Comparison of ENCODE assay signal across 9 cellular contexts in the genomic region with DNA sequence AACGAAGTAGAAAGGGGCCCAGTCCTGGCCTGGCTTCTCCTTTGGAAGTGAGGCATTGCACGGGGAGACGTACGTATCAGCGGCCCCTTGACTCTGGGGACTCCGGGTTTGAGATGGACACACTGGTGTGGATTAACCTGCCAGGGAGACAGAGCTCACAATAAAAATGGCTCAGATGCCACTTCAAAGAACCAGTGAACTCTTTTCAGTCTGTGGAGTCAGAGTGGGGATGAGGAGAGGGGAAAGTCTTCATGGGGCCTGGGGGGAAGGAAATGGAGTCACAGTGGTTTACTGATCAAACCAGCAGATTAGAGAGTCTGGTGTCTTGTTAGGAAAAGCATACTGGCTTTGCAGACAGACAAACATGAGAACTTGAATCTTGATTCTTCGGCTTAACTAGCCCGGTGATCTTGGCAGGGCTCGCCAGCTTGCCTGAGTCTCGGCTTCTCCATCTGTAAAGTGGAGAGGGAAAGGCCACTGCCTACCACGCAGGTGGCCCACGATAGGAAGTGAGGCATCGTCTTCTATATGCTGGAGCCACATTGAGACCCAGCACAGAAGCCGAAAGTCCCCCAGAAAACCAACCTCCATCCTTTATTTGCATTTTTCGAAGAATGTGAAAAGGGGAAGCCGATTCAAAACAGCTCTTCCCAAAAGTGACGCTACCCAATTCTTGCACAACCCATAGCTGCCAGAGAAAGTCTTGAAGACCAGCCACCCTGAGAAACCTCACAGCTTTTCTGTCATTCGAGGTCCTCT.
A peak's percentile ranks its signal among the peaks of the same experiment; 100 is the strongest.
DNase-seq lines count a peak whose midpoint lies in the region; ATAC-seq and TF ChIP-seq lines count a peak whose summit lies in the region.
"Had no signal": no experiment of that assay in that cellular context is flagged by ENCODE, and none has a peak within 500 bp of the region (broad histone marks: within the 10 kb centered on the region; RNA-seq: fewer than 3 reads in every experiment).

Gene FFAR1, plus strand, starts transcription at position 732 of the 759 bp plus-strand sequence. CDS start 3,650 bp downstream, outside the sequence.

- peaks cover 48% of the 10 kb centered on the region for H3F3A ChIP-seq in SU-DHL-6 (ENCODE audit: insufficient read depth)

- H3K4me3 ChIP-seq in SU-DHL-6 (ENCODE audit: insufficient read depth, low read length, poor library complexity, severe bottlenecking) = no peak within 1 kb of the TSS

- H3K36me3 Mint-ChIP-seq in stimulated activated memory B cell treated with anti-CD40 and anti-IgM and Interleukin-4, amounts not matched to agents 10 μg/mL and 1 μg/mL and 100 μg/mL, for 72 hours = peaks cover 34% of the 10 kb centered on the region

- no peaks in the 10 kb centered on the region for H3K27me3 Mint-ChIP-seq in stimulated activated memory B cell treated with anti-CD40 and anti-IgM and Interleukin-4, amounts not matched to agents 10 μg/mL and 1 μg/mL and 100 μg/mL, for 72 hours

- DNase-seq in germinal center (ENCODE audit: low spot score) (peak; percentile 79), NCI-H526 (lab: John Stamatoyannopoulos, UW) (no peak), NCI-H748 treated with DMSO at 0.1 percent for 48 hours (lab: John Stamatoyannopoulos, UW) (no peak)
- DNase-seq in effector CD8-positive, alpha-beta T cell (lab: John Stamatoyannopoulos, UW) = no peak

- peak within 1 kb of the TSS; percentile 96 for H3K27ac Mint-ChIP-seq in stimulated activated memory B cell treated with anti-CD40 and anti-IgM and Interleukin-4, amounts not matched to agents 10 μg/mL and 1 μg/mL and 100 μg/mL, for 72 hours

- no peaks in the 10 kb centered on the region for H3K9me2 ChIP-seq in SU-DHL-6 (replicated peaks; ENCODE audit: insufficient read depth, low read length)

- ATAC-seq in GM18909 (IDR thresholded peaks at IDR 0.05; ENCODE audit: poor library complexity, unreplicated experiment) = peak; percentile 59
- peak; percentile 51 for ATAC-seq in HG02884 (IDR thresholded peaks at IDR 0.05; ENCODE audit: unreplicated experiment)
- ATAC-seq in stimulated activated memory B cell treated with anti-CD40 and anti-IgM and Interleukin-4, amounts not matched to agents 10 μg/mL and 1 μg/mL and 100 μg/mL, for 72 hours = peak; percentile 85

- H3K9me3 Mint-ChIP-seq in stimulated activated memory B cell treated with anti-CD40 and anti-IgM and Interleukin-4, amounts not matched to agents 10 μg/mL and 1 μg/mL and 100 μg/mL, for 72 hours = no peaks in the 10 kb centered on the region

- peaks cover 89% of the 10 kb centered on the region for H3K4me1 Mint-ChIP-seq in stimulated activated memory B cell treated with anti-CD40 and anti-IgM and Interleukin-4, amounts not matched to agents 10 μg/mL and 1 μg/mL and 100 μg/mL, for 72 hours

- peak within 1 kb of the TSS; percentile 24 for H3K4me2 ChIP-seq in SU-DHL-6 (ENCODE audit: low read depth, low read length, poor library complexity, severe bottlenecking)

- peaks cover 17% of the 10 kb centered on the region for H3K36me3 ChIP-seq in SU-DHL-6 (ENCODE audit: low read length)

- H3K79me2 ChIP-seq in SU-DHL-6 (ENCODE audit: insufficient read depth, low read length) = no peaks in the 10 kb centered on the region

- TF ChIP-seq CTCF in SU-DHL-6 (IDR thresholded peaks at IDR 0.05; ENCODE audit: insufficient read depth, low read length, poor library complexity, severe bottlenecking) = no peak

- H2AFZ ChIP-seq in SU-DHL-6 (ENCODE audit: low read depth, low read length, severe bottlenecking) = no peak within 1 kb of the TSS

- no peaks in the 10 kb centered on the region for H4K20me1 ChIP-seq in SU-DHL-6 (ENCODE audit: low read depth, low read length)

- H3K9me3 ChIP-seq in SU-DHL-6 (ENCODE audit: insufficient read depth, low read length) = no peaks in the 10 kb centered on the region

- peak within 1 kb of the TSS; percentile 77 for H3K27ac ChIP-seq in SU-DHL-6 (ENCODE audit: low read depth, low read length)
- H3K27ac ChIP-seq: epithelial cell of prostate had no signal

- H3K9ac ChIP-seq in SU-DHL-6 (ENCODE audit: low read length) = peak within 1 kb of the TSS; percentile 18; the same call in 1 of the 2 replicates

- H3K4me3 Mint-ChIP-seq in stimulated activated memory B cell treated with anti-CD40 and anti-IgM and Interleukin-4, amounts not matched to agents 10 μg/mL and 1 μg/mL and 100 μg/mL, for 72 hours = peak within 1 kb of the TSS; percentile 59

- H3K27me3 ChIP-seq in SU-DHL-6 (ENCODE audit: low read length) = no peaks in the 10 kb centered on the region
